In the genomic region with DNA sequence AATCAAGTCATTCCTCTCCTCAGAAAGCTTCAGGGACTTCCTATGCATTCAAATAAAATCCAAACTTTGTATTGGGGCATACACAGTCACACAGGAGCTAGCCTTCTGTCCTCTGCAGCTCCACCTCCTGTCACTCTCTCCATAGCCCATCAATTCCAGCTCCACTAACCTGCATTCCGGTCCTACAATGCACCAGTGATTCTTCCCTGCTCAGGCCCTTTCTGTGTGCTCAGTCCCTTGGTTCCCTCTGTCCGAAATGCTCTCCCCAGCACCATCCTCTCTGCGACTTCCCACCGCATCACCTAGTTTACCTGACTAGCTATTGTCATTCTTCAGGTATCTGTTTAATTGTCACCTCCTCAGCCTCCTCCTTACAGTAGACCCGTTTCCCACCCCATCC, we compare ENCODE assay signal across 17 cellular contexts. TPM values are rescaled to one million over a fixed set of nuclear protein-coding genes. Genes with fewer than 3 reads are reported as not detected.
DNase-seq lines count a peak whose midpoint lies in the region; ATAC-seq, FAIRE-seq and TF ChIP-seq lines count a peak whose summit lies in the region.
"Had no signal": no experiment of that assay in that cellular context is flagged by ENCODE, and none has a peak within 500 bp of the region (broad histone marks: within the 10 kb centered on the region; RNA-seq: fewer than 3 reads in every experiment).

No MANE protein-coding gene starts in this region.

- ATAC-seq in GM19397 (IDR thresholded peaks at IDR 0.05; ENCODE audit: unreplicated experiment), result no peak
- ATAC-seq: PC-3, Right ventricle myocardium inferior had no signal

- peak overlapping the region; percentile 77; the same call in 1 of the 2 replicates for H2BK12ac ChIP-seq in H1 (ENCODE audit: low read depth, low read length)

- no peaks in the 10 kb centered on the region; the same call in 1 of the 2 replicates for H3K79me1 ChIP-seq in H1 (ENCODE audit: low read depth, low read length)

- H2AK5ac ChIP-seq in H1 (ENCODE audit: low read depth, low read length), result no peak overlapping the region

- no peaks in the 10 kb centered on the region for H3K9me3 ChIP-seq in H1 (ENCODE audit: insufficient read depth in 2 of 2, low read depth in 1 of 2, low read length in 1 of 2)
- no peaks in the 10 kb centered on the region for H3K9me3 ChIP-seq in parathyroid adenoma (ENCODE audit: control insufficient read depth, low read length)
- H3K9me3 ChIP-seq: BE2C, SK-N-SH had no signal

- WGBS in H1 (ENCODE audit: extremely low coverage in 1 of 2, insufficient coverage in 1 of 2, insufficient read length in 1 of 2, insufficient replicate concordance in 2 of 2, low coverage in 1 of 2, low lambda C conversion rate in 2 of 2, missing lambda C conversion rate in 1 of 2), 2 experiments, result 72% methylated on average over 5 of the region's 5 CpGs; no CpG with 5 or more reads in 1 of the 2 experiments

- no peak overlapping the region for H3K4me3 ChIP-seq in H7 (ENCODE audit: insufficient read depth, low read depth, low read length)
- no peak overlapping the region for H3K4me3 ChIP-seq in H1 (ENCODE audit: extremely low read depth in 1 of 4, insufficient read depth in 2 of 4, low read depth in 3 of 4, low read length in 4 of 4)
- no peak overlapping the region for H3K4me3 ChIP-seq in parathyroid adenoma (ENCODE audit: low read depth, low read length)

- H3K27me3 Mint-ChIP-seq in activated CD4-positive, alpha-beta memory T cell treated with anti-CD3 and anti-CD28 coated beads, Interleukin-2, amount 10 ng/mL, durations not matched to agents 7 days and 5 days, result peaks cover 11% of the 10 kb centered on the region

- CTCF ChIA-PET in H1 (lab: Charles Lee; ENCODE audit: partially characterized antibody), result interaction anchor here (1.2 to 1.9 kb wide), 3 partner anchors 20 to 270 kb away, joined by 3 to 4 read pairs (median 3); no protein-coding TSS in a partner anchor
- CTCF ChIA-PET in activated CD4-positive, alpha-beta memory T cell treated with anti-CD3 and anti-CD28 coated beads, Interleukin-2, amount 10 ng/mL, durations not matched to agents 7 days and 5 days (lab: Charles Lee), result no interaction called here

- H3K27ac ChIP-seq in H1 (ENCODE audit: low read depth, low read length), result no peak overlapping the region
- peak overlapping the region; percentile 26 for H3K27ac ChIP-seq in parathyroid adenoma

- no peaks in the 10 kb centered on the region for H3K9me3 Mint-ChIP-seq in activated CD4-positive, alpha-beta memory T cell treated with anti-CD3 and anti-CD28 coated beads, Interleukin-2, amount 10 ng/mL, durations not matched to agents 7 days and 5 days

- H3K4me3 Mint-ChIP-seq in activated CD4-positive, alpha-beta memory T cell treated with anti-CD3 and anti-CD28 coated beads, Interleukin-2, amount 10 ng/mL, durations not matched to agents 7 days and 5 days, result no peak overlapping the region
- H3K4me3 Mint-ChIP-seq: CD4-positive, alpha-beta memory T cell had no signal

- no peak for TF ChIP-seq POLR2A in H1 (IDR thresholded peaks at IDR 0.05; ENCODE audit: control extremely low read depth in 1 of 2, low read depth in 2 of 2, low read length in 2 of 2)

- H3K23ac ChIP-seq in H1 (ENCODE audit: insufficient read length), result no peak overlapping the region

- H3K4ac ChIP-seq in H1 (replicated peaks; ENCODE audit: insufficient read length, low read depth, low read length), result no peak overlapping the region

- H3K4me1 ChIP-seq in H1 (replicated peaks in 1 of 4; ENCODE audit: control insufficient read depth in 3 of 4, insufficient read depth in 4 of 4, low read length in 3 of 4) (peaks cover 0 to 2% (median 2%) of the 10 kb centered on the region in 4 experiments; a peak in 3 of 7 replicates), parathyroid adenoma (peaks cover 23% of the 10 kb centered on the region)
- H3K4me1 ChIP-seq: BE2C had no signal

- H4K8ac ChIP-seq in H1 (ENCODE audit: extremely low read depth, insufficient read depth, low read length), result no peak overlapping the region

- peak; percentile 71 for DNase-seq in DMS53 (lab: John Stamatoyannopoulos, UW)
- peak; percentile 30 for DNase-seq in H7
- DNase-seq in H1 (ENCODE audit: low read depth in 1 of 2, low spot score in 2 of 2), result no peak
- no peak for DNase-seq in SIG-M5 treated with dmso at 0.1 percent for 504 hours (lab: John Stamatoyannopoulos, UW; ENCODE audit: unreplicated experiment)
- DNase-seq in activated CD4-positive, alpha-beta memory T cell treated with anti-CD3 and anti-CD28 coated beads, Interleukin-2, amount 10 ng/mL, durations not matched to agents 7 days and 5 days, result no peak
- DNase-seq: BE2C; CD4-positive, alpha-beta memory T cell; KBM-7; NCI-H1048; NCI-H446 treated with DMSO at 0.1 percent for 48 hours; PC-3; SK-N-SH; T-helper 1 cell had no signal

- H3K4me2 ChIP-seq in H1 (ENCODE audit: insufficient read depth in 1 of 2, low read depth in 2 of 2, low read length in 2 of 2), result no peak overlapping the region
- no peak overlapping the region for H3K4me2 ChIP-seq in parathyroid adenoma (ENCODE audit: low read length)
- H3K4me2 ChIP-seq: SK-N-SH had no signal

- H3K18ac ChIP-seq in H1 (ENCODE audit: extremely low read depth, low read length), result no peak overlapping the region

- H3K56ac ChIP-seq in H1 (replicated peaks; ENCODE audit: insufficient read length, low read depth, low read length), result no peak overlapping the region

- TF ChIP-seq EP300 in H1 (IDR thresholded peaks at IDR 0.05; ENCODE audit: borderline replicate concordance in 1 of 2, low read depth in 2 of 2, low read length in 2 of 2), result no peak

- no peak for TF ChIP-seq CTCF in H1 (IDR thresholded peaks at IDR 0.05; ENCODE audit: control extremely low read depth in 1 of 3, insufficient read depth in 1 of 3, low read depth in 1 of 3, low read length in 3 of 3)
- TF ChIP-seq CTCF in parathyroid adenoma (IDR thresholded peaks at IDR 0.05), result no peak

- H3K4me1 Mint-ChIP-seq in activated CD4-positive, alpha-beta memory T cell treated with anti-CD3 and anti-CD28 coated beads, Interleukin-2, amount 10 ng/mL, durations not matched to agents 7 days and 5 days, result no peaks in the 10 kb centered on the region
- H3K4me1 Mint-ChIP-seq: CD4-positive, alpha-beta memory T cell had no signal

- no peaks in the 10 kb centered on the region for H3K27me3 ChIP-seq in H7 (ENCODE audit: control insufficient read depth, insufficient read depth, low read length)
- no peaks in the 10 kb centered on the region for H3K27me3 ChIP-seq in H1 (replicated peaks in 1 of 4; ENCODE audit: control insufficient read depth in 3 of 4, extremely low read depth in 1 of 4, insufficient read depth in 3 of 4, low read length in 3 of 4)
- no peaks in the 10 kb centered on the region for H3K27me3 ChIP-seq in parathyroid adenoma (ENCODE audit: control insufficient read depth, insufficient read depth, low read length)

- FAIRE-seq in H1 (lab: Jason Lieb, UNC), result no peak
- FAIRE-seq: D721Med had no signal

- H3K27ac Mint-ChIP-seq in activated CD4-positive, alpha-beta memory T cell treated with anti-CD3 and anti-CD28 coated beads, Interleukin-2, amount 10 ng/mL, durations not matched to agents 7 days and 5 days, result no peak overlapping the region
- H3K27ac Mint-ChIP-seq: CD4-positive, alpha-beta memory T cell had no signal

- no peaks in the 10 kb centered on the region for H3K36me3 ChIP-seq in H7 (replicated peaks; ENCODE audit: control insufficient read depth, insufficient read depth, low read length)
- H3K36me3 ChIP-seq in H1 (ENCODE audit: control insufficient read depth in 2 of 4, insufficient read depth in 4 of 4, low read length in 3 of 4), result no peaks in the 10 kb centered on the region
- H3K36me3 ChIP-seq in parathyroid adenoma (ENCODE audit: control insufficient read depth, insufficient read depth, low read length), result no peaks in the 10 kb centered on the region
- H3K36me3 ChIP-seq: BE2C had no signal

- no peaks in the 10 kb centered on the region for H3K36me3 Mint-ChIP-seq in activated CD4-positive, alpha-beta memory T cell treated with anti-CD3 and anti-CD28 coated beads, Interleukin-2, amount 10 ng/mL, durations not matched to agents 7 days and 5 days (ENCODE audit: low read depth)
- H3K36me3 Mint-ChIP-seq: CD4-positive, alpha-beta memory T cell had no signal

- H2BK5ac ChIP-seq in H1 (ENCODE audit: low read depth, low read length), result no peak overlapping the region

- no peak overlapping the region for H2BK15ac ChIP-seq in H1 (ENCODE audit: low read length)

- no peak overlapping the region for H2BK120ac ChIP-seq in H1 (replicated peaks; ENCODE audit: low read depth, low read length)

- no peaks in the 10 kb centered on the region for H4K20me1 ChIP-seq in H1 (replicated peaks in 1 of 2; ENCODE audit: control insufficient read depth in 1 of 2, insufficient read depth in 2 of 2, low read length in 2 of 2)

- no peak overlapping the region for H3K14ac ChIP-seq in H1 (ENCODE audit: insufficient read length)

- H3K23me2 ChIP-seq in H1 (ENCODE audit: low read depth, low read length), result no peaks in the 10 kb centered on the region

- no peak overlapping the region for H2BK20ac ChIP-seq in H1 (ENCODE audit: low read length)

- peak overlapping the region; percentile 82; the same call in 1 of the 2 replicates for H2AFZ ChIP-seq in H1 (ENCODE audit: low read length)
- peak overlapping the region; percentile 82 for H2AFZ ChIP-seq in parathyroid adenoma

- H3K79me2 ChIP-seq in H1 (ENCODE audit: control insufficient read depth in 1 of 2, insufficient read depth in 2 of 2, low read length in 2 of 2), result no peaks in the 10 kb centered on the region
- H3K79me2 ChIP-seq in parathyroid adenoma, result no peaks in the 10 kb centered on the region

- POLR2A ChIA-PET in H1 (lab: Charles Lee; ENCODE audit: partially characterized antibody), result no interaction called here
- POLR2A ChIA-PET in activated CD4-positive, alpha-beta memory T cell treated with anti-CD3 and anti-CD28 coated beads, Interleukin-2, amount 10 ng/mL, durations not matched to agents 7 days and 5 days (lab: Charles Lee), result no interaction called here

- no peak overlapping the region for H4K91ac ChIP-seq in H1 (replicated peaks; ENCODE audit: insufficient read length, low read length)

- no peak for TF ChIP-seq RAD21 in H1 (IDR thresholded peaks at IDR 0.05 in 1 of 2, conservative IDR thresholded peaks at IDR 0.05 in 1 of 2; ENCODE audit: low read depth in 2 of 2, low read length in 2 of 2)

- H3K9ac ChIP-seq in H1 (replicated peaks in 1 of 4; ENCODE audit: extremely low read depth in 1 of 4, low read depth in 3 of 4, low read length in 3 of 4), result no peak overlapping the region
- H3K9ac ChIP-seq in parathyroid adenoma, result no peak overlapping the region
- H3K9ac ChIP-seq: SK-N-SH had no signal

- H4K5ac ChIP-seq in H1 (ENCODE audit: insufficient read length, low read depth, low read length), result no peak overlapping the region

RNA-seq across cellular contexts. Expression of gene YAE1, which starts 26.4 kb away (rescaled TPM):
- total RNA-seq in H7 (2014; rRNA removed; shearing (Covaris generic)), result 16.1 and 26.0 TPM in 2 replicates
- 30.0 and 38.0 TPM in 2 replicates for total RNA-seq in H1 (2021; fragmentation: NEBNext Ultra II Directional; extraction: Animal tissue kit (Norgen Biotek cat#: 25700))
- 11.7 and 24.1 TPM in 2 replicates for polyA plus RNA-seq in H1 (2011; rRNA removed)
- 34.3 TPM for polyA plus RNA-seq in H1 (2011; cell fraction: cytosol; rRNA removed)
- 4.3 TPM for polyA plus RNA-seq in H1 (2011; cell fraction: nucleus; rRNA removed)
- polyA plus RNA-seq in H1 (2012, experiment 1 of 2), result 26.9 to 44.7 TPM (median 32.2 TPM) in 4 replicates
- 4.9 TPM for polyA plus RNA-seq in H1 (2012, experiment 2 of 2)
- polyA plus RNA-seq in H1 (2013, experiment 1 of 2), result 32.2 TPM
- polyA plus RNA-seq in H1 (2013, experiment 2 of 2), result 32.4 TPM
- 11.8 and 13.5 TPM in 2 replicates for polyA minus RNA-seq in H1 (2011; rRNA and poly(A)+ RNA removed)
- polyA minus RNA-seq in H1 (2011; cell fraction: cytosol; rRNA and poly(A)+ RNA removed), result 20.6 TPM
- 42.7 TPM for polyA minus RNA-seq in H1 (2011; cell fraction: nucleus; rRNA and poly(A)+ RNA removed)
- 1 to 10 TPM; 8.4 to 9.3 TPM for total RNA-seq in activated CD4-positive, alpha-beta memory T cell treated with anti-CD3 and anti-CD28 coated beads, Interleukin-2, amount 10 ng/mL, durations not matched to agents 7 days and 5 days

Comparison
In these comparisons a context has a peak if more than half of its experiments do, and no peak if none do; other contexts are left out.
1. DNase-seq: peak in DMS53 (single experiment) and H7 (single experiment); none in H1 (0 of 2), SIG-M5 treated with dmso at 0.1 percent for 504 hours (single experiment) and activated CD4-positive, alpha-beta memory T cell treated with anti-CD3 and anti-CD28 coated beads, Interleukin-2, amount 10 ng/mL, durations not matched to agents 7 days and 5 days (single experiment).